In the genomic region with DNA sequence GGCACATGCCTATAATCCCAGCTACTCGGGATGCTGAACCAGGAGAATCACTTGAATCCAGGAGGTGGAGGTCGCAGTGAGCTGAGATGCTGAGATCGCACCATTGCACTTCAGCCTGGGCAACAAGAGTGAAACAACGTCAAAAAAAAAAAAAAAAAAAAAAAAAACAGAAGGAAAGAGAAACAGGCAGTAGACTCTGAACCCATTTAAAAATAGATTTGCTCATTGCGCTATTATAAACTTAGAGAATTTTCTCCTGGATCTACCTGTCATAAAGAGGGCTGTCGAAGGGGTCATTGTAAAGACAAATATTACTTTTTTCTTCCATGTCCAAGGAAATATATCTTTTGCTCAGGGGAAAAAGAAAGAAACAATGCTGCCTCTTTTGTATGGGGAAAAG, we compare ENCODE assay signal across 27 cellular contexts.
"Had no signal": no experiment of that assay in that cellular context is flagged by ENCODE, and none has a peak within 500 bp of the region (broad histone marks: within the 10 kb centered on the region; RNA-seq: fewer than 3 reads in every experiment).

No MANE protein-coding gene starts in this region.

- H3K9me3 Mint-ChIP-seq: natural killer cell treated with Interleukin-12 subunit alpha and Interleukin-12 subunit beta and Interleukin-15 and Interleukin-18, amount 100 ng/mL, for 72 hours; stimulated activated effector memory CD8-positive, alpha-beta T cell treated with anti-CD3 and anti-CD28 coated beads, Interleukin-12 subunit alpha, Interleukin-12 subunit beta, amount 100 ng/mL, for 72 hours; stimulated activated naive B cell treated with anti-CD40 and anti-IgM and Interleukin-4, amounts not matched to agents 10 μg/mL and 1 μg/mL and 100 μg/mL, for 72 hours; stimulated activated naive CD8-positive, alpha-beta T cell treated with anti-CD3 and anti-CD28 coated beads, Interleukin-15, Interleukin-2, amounts not matched to agents 100 ng/mL and 50 ng/mL, for 24 hours had no signal

- H3K4me3 Mint-ChIP-seq: natural killer cell treated with Interleukin-12 subunit alpha and Interleukin-12 subunit beta and Interleukin-15 and Interleukin-18, amount 100 ng/mL, for 72 hours; nephron progenitor cell; neural crest cell; stimulated activated effector memory CD8-positive, alpha-beta T cell treated with anti-CD3 and anti-CD28 coated beads, Interleukin-12 subunit alpha, Interleukin-12 subunit beta, amount 100 ng/mL, for 72 hours; stimulated activated naive B cell treated with anti-CD40 and anti-IgM and Interleukin-4, amounts not matched to agents 10 μg/mL and 1 μg/mL and 100 μg/mL, for 72 hours; stimulated activated naive CD8-positive, alpha-beta T cell treated with anti-CD3 and anti-CD28 coated beads, Interleukin-15, Interleukin-2, amounts not matched to agents 100 ng/mL and 50 ng/mL, for 24 hours had no signal

- H3K4me1 ChIP-seq: pancreas, psoas muscle, sigmoid colon, stomach, thyroid gland, upper lobe of left lung, vagina had no signal

- DNase-seq: nephron progenitor cell; nucleus accumbens; pancreas; psoas muscle; right cardiac atrium; right lobe of liver; sigmoid colon; small intestine; stimulated activated CD4-positive, alpha-beta T cell treated with anti-CD3 and anti-CD28 coated beads, Interleukin-15, amount 100 ng/mL, for 24 hours; stimulated activated CD4-positive, alpha-beta T cell treated with anti-CD3 and anti-CD28 coated beads, Interleukin-2, amount 100 ng/mL, for 24 hours; stimulated activated CD4-positive, alpha-beta T cell treated with anti-CD3 and anti-CD28 coated beads, Interleukin-2, amount 100 ng/mL, for 48 hours; stimulated activated CD4-positive, alpha-beta T cell treated with anti-CD3 and anti-CD28 coated beads, Interleukin-4, amount 100 ng/mL, for 24 hours; stimulated activated naive B cell treated with anti-CD40 and anti-IgM and Interleukin-4, amounts not matched to agents 10 μg/mL and 1 μg/mL and 100 μg/mL, for 72 hours; stimulated activated naive CD4-positive, alpha-beta T cell treated with Interleukin-2 at 50 U/mL for 16 hours; stomach; thyroid gland; trophoblast cell; upper lobe of left lung had no signal

- H3K9me3 ChIP-seq: neutrophil, pancreas, psoas muscle, right lobe of liver, sigmoid colon, stomach, thoracic aorta, thyroid gland, tibial nerve, upper lobe of left lung, vagina had no signal

- H3K4me3 ChIP-seq: pancreas, psoas muscle, right lobe of liver, sigmoid colon, stomach, thoracic aorta, thyroid gland, tibial nerve, upper lobe of left lung, vagina had no signal

- H3K36me3 ChIP-seq: neutrophil, pancreas, right lobe of liver, sigmoid colon, stomach, thoracic aorta, thyroid gland, tibial nerve, upper lobe of left lung, vagina had no signal

- H3K36me3 Mint-ChIP-seq: stimulated activated naive B cell treated with anti-CD40 and anti-IgM and Interleukin-4, amounts not matched to agents 10 μg/mL and 1 μg/mL and 100 μg/mL, for 72 hours had no signal

- H3K27me3 ChIP-seq: neutrophil, pancreas, right lobe of liver, sigmoid colon, stomach, thyroid gland, tibial nerve, upper lobe of left lung, vagina had no signal

- H3K27me3 Mint-ChIP-seq: natural killer cell treated with Interleukin-12 subunit alpha and Interleukin-12 subunit beta and Interleukin-15 and Interleukin-18, amount 100 ng/mL, for 72 hours had no signal

- H3K27ac Mint-ChIP-seq: natural killer cell treated with Interleukin-12 subunit alpha and Interleukin-12 subunit beta and Interleukin-15 and Interleukin-18, amount 100 ng/mL, for 72 hours; nephron progenitor cell; progenitor cell of endocrine pancreas; stimulated activated effector memory CD8-positive, alpha-beta T cell treated with anti-CD3 and anti-CD28 coated beads, Interleukin-12 subunit alpha, Interleukin-12 subunit beta, amount 100 ng/mL, for 72 hours; stimulated activated naive B cell treated with anti-CD40 and anti-IgM and Interleukin-4, amounts not matched to agents 10 μg/mL and 1 μg/mL and 100 μg/mL, for 72 hours; stimulated activated naive CD8-positive, alpha-beta T cell treated with anti-CD3 and anti-CD28 coated beads, Interleukin-15, Interleukin-2, amounts not matched to agents 100 ng/mL and 50 ng/mL, for 24 hours had no signal

- ATAC-seq: natural killer cell treated with Interleukin-12 subunit alpha and Interleukin-12 subunit beta and Interleukin-15 and Interleukin-18, amount 100 ng/mL, for 72 hours; pancreas; psoas muscle; right cardiac atrium; stimulated activated effector memory CD8-positive, alpha-beta T cell treated with anti-CD3 and anti-CD28 coated beads, Interleukin-12 subunit alpha, Interleukin-12 subunit beta, amount 100 ng/mL, for 72 hours had no signal

- H3K27ac ChIP-seq: neutrophil, pancreas, psoas muscle, right lobe of liver, sigmoid colon, stomach, thoracic aorta, thyroid gland, tibial nerve, upper lobe of left lung, vagina had no signal
